In genomic region chr3:74787008-74787407, GRCh38 we compare ENCODE assay signal across 32 cellular contexts.
DNase-seq lines count a peak whose midpoint lies in the region; ATAC-seq, FAIRE-seq and TF ChIP-seq lines count a peak whose summit lies in the region.
"Had no signal": no experiment of that assay in that cellular context is flagged by ENCODE, and none has a peak within 500 bp of the region (broad histone marks: within the 10 kb centered on the region; RNA-seq: fewer than 3 reads in every experiment).

No MANE protein-coding gene starts in this region.

- no peak overlapping the region for H3K4me2 ChIP-seq in K562 (ENCODE audit: insufficient read depth, low read length)
- H3K4me2 ChIP-seq: BLaER1 treated with 17β-estradiol and CSF1 and Interleukin-3, amounts not matched to agents 10 nM and 100 nM had no signal

- H3K79me2 ChIP-seq in K562 (ENCODE audit: control insufficient read depth, insufficient read depth, low read length), result no peaks in the 10 kb centered on the region

- no peak for TF ChIP-seq POLR2A in K562 (conservative IDR thresholded peaks at IDR 0.05)

- H3K9me3 ChIP-seq in HUES48 (ENCODE audit: control insufficient read depth, insufficient read depth, low read length) (no peaks in the 10 kb centered on the region), K562 (replicated peaks; ENCODE audit: control insufficient read depth, insufficient read depth, low read depth, low read length) (no peaks in the 10 kb centered on the region)
- H3K9me3 ChIP-seq: BLaER1 treated with 17β-estradiol and CSF1 and Interleukin-3, amounts not matched to agents 10 nM and 100 nM; esophagus muscularis mucosa; gastroesophageal sphincter; ovary; uterus had no signal

- DNase-seq in Ammon's horn (ENCODE audit: low spot score) (peak; percentile 44), K562 (ENCODE audit: extremely low read depth in 1 of 4, low spot score in 3 of 4) (no peak), kidney epithelial cell (ENCODE audit: low read depth) (peak; percentile 55), NCI-H1436 treated with DMSO at 0.1 percent for 48 hours (lab: John Stamatoyannopoulos, UW) (no peak), DMS114 treated with DMSO at 0.1 percent for 48 hours (lab: John Stamatoyannopoulos, UW; ENCODE audit: unreplicated experiment) (no peak), LoVo (ENCODE audit: low spot score) (no peak)
- DNase-seq: ACHN; activated CD4-positive, alpha-beta T cell treated with anti-CD3 and anti-CD28 coated beads, Interleukin-2, amount 10 ng/mL, durations not matched to agents 7 days and 5 days; activated CD8-positive, alpha-beta memory T cell treated with anti-CD3 and anti-CD28 coated beads, Interleukin-2, amount 10 ng/mL, durations not matched to agents 7 days and 5 days; aorta; cerebellar nuclear complex; DMS153; effector CD4-positive, alpha-beta T cell; GF-D8; H9; KBM-7; left cardiac atrium; mesenchymal stem cell; MV-4-11; naive thymus-derived CD4-positive, alpha-beta T cell; ovary; RPMI8226; uterus had no signal

- no peak overlapping the region for H2AFZ ChIP-seq in K562 (ENCODE audit: low read depth, low read length)

- no peaks in the 10 kb centered on the region for H3K9me1 ChIP-seq in K562 (ENCODE audit: control insufficient read depth, insufficient read depth, low read length)

- FAIRE-seq in K562 (lab: Jason Lieb, UNC), result no peak

- H4K20me1 ChIP-seq in K562 (replicated peaks; ENCODE audit: control insufficient read depth, insufficient read depth, low read length), result no peaks in the 10 kb centered on the region
- H4K20me1 ChIP-seq: BLaER1 treated with 17β-estradiol and CSF1 and Interleukin-3, amounts not matched to agents 10 nM and 100 nM had no signal

- no peaks in the 10 kb centered on the region for H3K4me1 ChIP-seq in HUES48 (ENCODE audit: control insufficient read depth, insufficient read depth, low read length)
- H3K4me1 ChIP-seq in K562 (replicated peaks in 1 of 2; ENCODE audit: control insufficient read depth in 2 of 2, insufficient read depth in 2 of 2, low read length in 2 of 2), result no peaks in the 10 kb centered on the region
- H3K4me1 ChIP-seq: BLaER1 treated with 17β-estradiol and CSF1 and Interleukin-3, amounts not matched to agents 10 nM and 100 nM; esophagus muscularis mucosa; gastroesophageal sphincter; uterus had no signal

- TF ChIP-seq CTCF in K562 (IDR thresholded peaks at IDR 0.05 in 2 of 3, conservative IDR thresholded peaks at IDR 0.05 in 1 of 3; ENCODE audit: insufficient read depth in 2 of 3, low read depth in 1 of 3, low read length in 3 of 3) (no peak), kidney epithelial cell (IDR thresholded peaks at IDR 0.05; ENCODE audit: insufficient read depth, low read length, poor library complexity, severe bottlenecking) (no peak)

- no TSS peak for BruUV-seq in K562 (replicated peaks; lab: Mats Ljungman, UMichigan)

- no peak overlapping the region for H3K4me3 ChIP-seq in HUES48 (ENCODE audit: low read depth, low read length)
- H3K4me3 ChIP-seq in K562, result no peak overlapping the region
- no peak overlapping the region for H3K4me3 ChIP-seq in kidney epithelial cell (ENCODE audit: low read depth, low read length)
- H3K4me3 ChIP-seq: BLaER1 treated with 17β-estradiol and CSF1 and Interleukin-3, amounts not matched to agents 10 nM and 100 nM; esophagus muscularis mucosa; gastroesophageal sphincter; ovary; SK-N-MC; uterus had no signal

- POLR2A ChIA-PET in K562 (lab: Yijun Ruan, JAX), result no interaction called here

- no peak for ATAC-seq in K562
- ATAC-seq in HG03280 (IDR thresholded peaks at IDR 0.05; ENCODE audit: unreplicated experiment), result no peak
- ATAC-seq: activated CD8-positive, alpha-beta memory T cell treated with anti-CD3 and anti-CD28 coated beads, Interleukin-2, amount 10 ng/mL, durations not matched to agents 7 days and 5 days; activated naive CD4-positive, alpha-beta T cell treated with anti-CD3 and anti-CD28 coated beads, Interleukin-2, amount 50 U/mL, for 72 hours; gastroesophageal sphincter; left cardiac atrium; naive thymus-derived CD4-positive, alpha-beta T cell; stimulated activated memory B cell treated with anti-CD40 and anti-IgM and Interleukin-4, amounts not matched to agents 10 μg/mL and 1 μg/mL and 100 μg/mL, for 72 hours had no signal

- no peaks in the 10 kb centered on the region for H3K27me3 ChIP-seq in HUES48 (ENCODE audit: control insufficient read depth, insufficient read depth, low read length)
- no peaks in the 10 kb centered on the region for H3K27me3 ChIP-seq in K562 (ENCODE audit: control insufficient read depth in 2 of 2, insufficient read depth in 2 of 2, low read length in 2 of 2)
- no peaks in the 10 kb centered on the region for H3K27me3 ChIP-seq in kidney epithelial cell (ENCODE audit: control insufficient read depth, insufficient read depth, low read length)
- H3K27me3 ChIP-seq: BLaER1 treated with 17β-estradiol and CSF1 and Interleukin-3, amounts not matched to agents 10 nM and 100 nM; esophagus muscularis mucosa; gastroesophageal sphincter; ovary; uterus had no signal

- H3K36me3 ChIP-seq in HUES48 (ENCODE audit: control insufficient read depth, insufficient read depth, low read length), result no peaks in the 10 kb centered on the region
- H3K36me3 ChIP-seq in K562 (ENCODE audit: control insufficient read depth, insufficient read depth, low read length), result no peaks in the 10 kb centered on the region
- H3K36me3 ChIP-seq in kidney epithelial cell (ENCODE audit: control insufficient read depth, insufficient read depth, low read length), result no peaks in the 10 kb centered on the region
- H3K36me3 ChIP-seq: BLaER1 treated with 17β-estradiol and CSF1 and Interleukin-3, amounts not matched to agents 10 nM and 100 nM; esophagus muscularis mucosa; gastroesophageal sphincter; ovary; uterus had no signal

- H3K27ac ChIP-seq in HUES48 (ENCODE audit: low read depth, low read length) (peak overlapping the region; percentile 54), K562 (ENCODE audit: extremely low read depth, low read depth, low read length) (no peak overlapping the region)
- H3K27ac ChIP-seq: BLaER1 treated with 17β-estradiol and CSF1 and Interleukin-3, amounts not matched to agents 10 nM and 100 nM; esophagus muscularis mucosa; gastroesophageal sphincter; ovary; SK-N-MC; uterus; VCaP had no signal

- in situ Hi-C loops in K562 (cut with MboI), result no loop called here

- intact Hi-C loops in K562 (cut with micrococcal nuclease), result no loop called here

- no peak overlapping the region for H3K9ac ChIP-seq in HUES48 (ENCODE audit: low read depth, low read length)
- H3K9ac ChIP-seq in K562 (ENCODE audit: insufficient read depth in 1 of 2, low read depth in 2 of 2, low read length in 2 of 2), result no peak overlapping the region
- H3K9ac ChIP-seq: BLaER1 treated with 17β-estradiol and CSF1 and Interleukin-3, amounts not matched to agents 10 nM and 100 nM had no signal

- no peak for TF ChIP-seq EP300 in K562 (IDR thresholded peaks at IDR 0.05; ENCODE audit: low read length)

- CTCF ChIA-PET in K562 (lab: Yijun Ruan, JAX; ENCODE audit: low intra/inter-chr PET ratio), result no interaction called here

- no peak for TF ChIP-seq RAD21 in K562 (CRISPR knock-in tag; conservative IDR thresholded peaks at IDR 0.05 in 1 of 2, IDR thresholded peaks at IDR 0.05 in 1 of 2)

TF ChIP-seq in K562, 482 proteins besides CTCF, POLR2A, EP300 and RAD21:
- TF ChIP-seq RFX1 (IDR thresholded peaks at IDR 0.05), result peak; percentile 52
- TF ChIP-seq SMC3 (conservative IDR thresholded peaks at IDR 0.05; ENCODE audit: insufficient read depth, low read depth, low read length), result no peak

Comparison
In these comparisons a context has a peak if more than half of its experiments do, and no peak if none do; other contexts are left out.
1. DNase-seq: peak in Ammon's horn (single experiment) and kidney epithelial cell (single experiment); none in K562 (0 of 4), NCI-H1436 treated with DMSO at 0.1 percent for 48 hours (single experiment), DMS114 treated with DMSO at 0.1 percent for 48 hours (single experiment) and LoVo (single experiment).